Comparison of ENCODE assay signal across 14 cellular contexts in genomic region chr7:22783421-22783820, GRCh38. TPM values are rescaled to one million over a fixed set of nuclear protein-coding genes. Genes with fewer than 3 reads are reported as not detected.
DNase-seq lines count a peak whose midpoint lies in the region; ATAC-seq and TF ChIP-seq lines count a peak whose summit lies in the region.
"Had no signal": no experiment of that assay in that cellular context is flagged by ENCODE, and none has a peak within 500 bp of the region (broad histone marks: within the 10 kb centered on the region; RNA-seq: fewer than 3 reads in every experiment).

No MANE protein-coding gene starts in this region.

- H2AK5ac ChIP-seq in IMR-90 (ENCODE audit: low read depth, low read length): peak overlapping the region; percentile 99

- no peak for TF ChIP-seq RAD21 in IMR-90 (IDR thresholded peaks at IDR 0.05; ENCODE audit: low read length)

- dilution Hi-C loops in IMR-90 (cut with HindIII; ENCODE audit: low sequenced_read_pairs, unreplicated experiment): no loop called here

- peak overlapping the region; percentile 51 for H2AK9ac ChIP-seq in IMR-90 (replicated peaks; ENCODE audit: low read depth, low read length, poor library complexity)

- no TSS peak for BruUV-seq in IMR-90 (replicated peaks; lab: Mats Ljungman, UMichigan)

- H3K27ac Mint-ChIP-seq in naive thymus-derived CD8-positive, alpha-beta T cell: no peak overlapping the region

- H3K4me1 ChIP-seq in IMR-90 (ENCODE audit: control insufficient read depth, insufficient read depth, low read length): peaks cover 9% of the 10 kb centered on the region
- H3K4me1 ChIP-seq: BE2C, HAP-1 had no signal

- H3K9me3 ChIP-seq in IMR-90 (ENCODE audit: control insufficient read depth, insufficient read depth, low read length): no peaks in the 10 kb centered on the region
- H3K9me3 ChIP-seq: A549, BE2C, HAP-1 had no signal

- H3K9ac ChIP-seq in IMR-90 (ENCODE audit: low read depth, low read length): no peak overlapping the region

- no peaks in the 10 kb centered on the region for H3K27me3 ChIP-seq in IMR-90 (ENCODE audit: control insufficient read depth, insufficient read depth, low read length)
- H3K27me3 ChIP-seq: BE2C had no signal

- H3K4me2 ChIP-seq in IMR-90 (ENCODE audit: low read depth, low read length): no peak overlapping the region
- H3K4me2 ChIP-seq: A549 had no signal

- H3K79me1 ChIP-seq in IMR-90 (ENCODE audit: low read depth in 1 of 2, low read length in 2 of 2): peaks cover 0 to 9% of the 10 kb centered on the region in 2 experiments; a peak in 1 of 4 replicates

- H4K5ac ChIP-seq in IMR-90 (ENCODE audit: low read depth, low read length): peak overlapping the region; percentile 4; the same call in 1 of the 2 replicates

- peak overlapping the region; percentile 100 for H2BK20ac ChIP-seq in IMR-90 (ENCODE audit: low read depth, low read length)

- H3K4me3 ChIP-seq in IMR-90 (ENCODE audit: insufficient read depth, low read depth, low read length): no peak overlapping the region
- H3K4me3 ChIP-seq: A549, HAP-1 had no signal

- no peak overlapping the region for H3K27ac ChIP-seq in IMR-90 (ENCODE audit: insufficient read depth, low read length)
- H3K27ac ChIP-seq: A549, C4-2B had no signal

- H3K18ac ChIP-seq in IMR-90 (ENCODE audit: low read depth, low read length): peak overlapping the region; percentile 96; the same call in 1 of the 2 replicates

- CTCF ChIA-PET in IMR-90 (lab: Yijun Ruan, JAX): interaction anchor here (1.4 to 2.4 kb wide), 4 partner anchors 10 to 57 kb away, joined by 5 to 10 read pairs (median 7); partner anchors contain the start of gene IL6

- H2AFZ ChIP-seq in IMR-90 (replicated peaks; ENCODE audit: low read length, poor library complexity): no peak overlapping the region

- no peaks in the 10 kb centered on the region for H4K20me1 ChIP-seq in IMR-90 (ENCODE audit: insufficient read depth, low read length)

- in situ Hi-C loops in IMR-90 (cut with MboI; ENCODE audit: low sequenced_read_pairs): no loop called here

- H3K23ac ChIP-seq in IMR-90 (ENCODE audit: low read depth, low read length): no peak overlapping the region

- no peaks in the 10 kb centered on the region for H3K36me3 ChIP-seq in IMR-90 (ENCODE audit: control insufficient read depth, insufficient read depth, low read length)
- H3K36me3 ChIP-seq: BE2C, HAP-1 had no signal

- peak overlapping the region; percentile 100 for H2BK120ac ChIP-seq in IMR-90 (ENCODE audit: low read depth, low read length)

- no peak overlapping the region for H3K56ac ChIP-seq in IMR-90 (ENCODE audit: extremely low read depth, insufficient read depth, low read length)

- peaks cover 16% of the 10 kb centered on the region for H3K9me1 ChIP-seq in IMR-90 (ENCODE audit: insufficient read depth, low read length)

- intact Hi-C loops in IMR-90 (cut with micrococcal nuclease): no loop called here

- no peak for TF ChIP-seq CTCF in IMR-90 (conservative IDR thresholded peaks at IDR 0.05; ENCODE audit: low read depth, low read length)

- no peak for TF ChIP-seq POLR2A in IMR-90 (IDR thresholded peaks at IDR 0.05; ENCODE audit: low read depth, low read length)

- H3K4ac ChIP-seq in IMR-90 (ENCODE audit: low read depth, low read length): peak overlapping the region; percentile 99

- ATAC-seq in IMR-90 (ENCODE audit: low read depth): no peak
- ATAC-seq in naive thymus-derived CD8-positive, alpha-beta T cell: no peak

- H3K27me3 Mint-ChIP-seq in naive thymus-derived CD8-positive, alpha-beta T cell: peaks cover 0 to 13% (median 7%) of the 10 kb centered on the region in 5 donors
- H3K27me3 Mint-ChIP-seq: CD4-positive, alpha-beta memory T cell had no signal

- H3K14ac ChIP-seq in IMR-90 (replicated peaks; ENCODE audit: low read depth, low read length): peak overlapping the region; percentile 54; the same call in 1 of the 2 replicates

- H3K36me3 Mint-ChIP-seq in naive thymus-derived CD8-positive, alpha-beta T cell: no peaks in the 10 kb centered on the region
- H3K36me3 Mint-ChIP-seq: CD4-positive, alpha-beta memory T cell had no signal

- no peaks in the 10 kb centered on the region for H3K9me3 Mint-ChIP-seq in naive thymus-derived CD8-positive, alpha-beta T cell
- H3K9me3 Mint-ChIP-seq: CD4-positive, alpha-beta memory T cell had no signal

- peak overlapping the region; percentile 0 to 97; a peak in 3 of 4 replicates for H4K8ac ChIP-seq in IMR-90 (ENCODE audit: low read depth in 2 of 2, low read length in 2 of 2)

- H4K91ac ChIP-seq in IMR-90 (ENCODE audit: insufficient read depth, low read depth, low read length): peak overlapping the region; percentile 57

- H2BK5ac ChIP-seq in IMR-90 (ENCODE audit: low read depth, low read length, poor library complexity, severe bottlenecking): peak overlapping the region; percentile 37

- no peak overlapping the region for H3K4me3 Mint-ChIP-seq in naive thymus-derived CD8-positive, alpha-beta T cell
- H3K4me3 Mint-ChIP-seq: CD4-positive, alpha-beta memory T cell had no signal

- POLR2A ChIA-PET in IMR-90 (lab: Charles Lee; ENCODE audit: unreplicated experiment): no interaction called here
- POLR2A ChIA-PET in naive thymus-derived CD8-positive, alpha-beta T cell (lab: Charles Lee): no interaction called here

- peaks cover 0 to 3% (median 0%) of the 10 kb centered on the region in 4 donors for H3K4me1 Mint-ChIP-seq in naive thymus-derived CD8-positive, alpha-beta T cell
- H3K4me1 Mint-ChIP-seq: CD4-positive, alpha-beta memory T cell had no signal

- peak overlapping the region; percentile 100 for H2BK15ac ChIP-seq in IMR-90 (ENCODE audit: low read depth, low read length)

- WGBS in IMR-90 (ENCODE audit: extremely low coverage in 2 of 2, insufficient read length in 1 of 2), 2 experiments: 79% methylated on average over 2 of the region's 5 CpGs; no CpG with 5 or more reads in 1 of the 2 experiments

- DNase-seq in ELR (ENCODE audit: low read depth) (peak; percentile 60), IMR-90 (peak; percentile 17), kidney tubule cell (ENCODE audit: low spot score) (peak; percentile 3), NCI-H1930 (lab: John Stamatoyannopoulos, UW) (no peak)
- no peak for DNase-seq in naive thymus-derived CD8-positive, alpha-beta T cell
- DNase-seq in activated CD8-positive, alpha-beta memory T cell treated with anti-CD3 and anti-CD28 coated beads, Interleukin-2, amount 50 U/mL, for 48 hours: no peak
- DNase-seq: BE2C; CD4-positive, alpha-beta memory T cell; DMS153; KBM-7 had no signal

TF ChIP-seq in IMR-90, 13 proteins besides CTCF, POLR2A, EP300 and RAD21:
- TF ChIP-seq USF2 (IDR thresholded peaks at IDR 0.05; ENCODE audit: low read depth, low read length): no peak
- no peak for TF ChIP-seq ELK1 (IDR thresholded peaks at IDR 0.05; ENCODE audit: borderline replicate concordance, low read depth, low read length)
- TF ChIP-seq BHLHE40 (IDR thresholded peaks at IDR 0.05; ENCODE audit: low read depth, low read length): no peak
- TF ChIP-seq MAFK (IDR thresholded peaks at IDR 0.05; ENCODE audit: low read depth, low read length): no peak
- TF ChIP-seq SMC3 (IDR thresholded peaks at IDR 0.05; ENCODE audit: low read depth, low read length): no peak
- no peak for TF ChIP-seq MAZ (IDR thresholded peaks at IDR 0.05; ENCODE audit: borderline replicate concordance, low read depth, low read length)
- no peak for TF ChIP-seq FOS (IDR thresholded peaks at IDR 0.05; ENCODE audit: low read depth, low read length)
- no peak for TF ChIP-seq CHD1 (IDR thresholded peaks at IDR 0.05; ENCODE audit: low read depth, low read length)
- no peak for TF ChIP-seq RFX5 (IDR thresholded peaks at IDR 0.05; ENCODE audit: low read depth, low read length)
- no peak for TF ChIP-seq CEBPB (IDR thresholded peaks at IDR 0.05; ENCODE audit: low read depth, low read length)
TF ChIP-seq in IMR-90: peak in this region for 0.

RNA-seq across cellular contexts. Expression of gene TOMM7, which starts 39.2 kb away (rescaled TPM):
- 67.2 and 125 TPM in 2 replicates for total RNA-seq in IMR-90 (2012; rRNA removed)
- 318 and 727 TPM in 2 replicates for polyA plus RNA-seq in IMR-90 (2012; rRNA removed)
- 103 and 199 TPM in 2 replicates for polyA plus RNA-seq in IMR-90 (2012; cell fraction: cytosol; rRNA removed)
- polyA plus RNA-seq in IMR-90 (2012; cell fraction: nucleus; rRNA removed; ENCODE audit: low replicate concordance): 17.0 and 112 TPM in 2 replicates
- total RNA-seq in naive thymus-derived CD8-positive, alpha-beta T cell: 100 to 1,000 TPM; 675 to 780 TPM
- polyA plus RNA-seq in naive thymus-derived CD8-positive, alpha-beta T cell: 100 to 1,000 TPM; 309 to 462 (median 320) TPM

RNA-seq across cellular contexts. Expression of gene IL6, which starts 56.4 kb away (rescaled TPM):
- 15.2 and 18.3 TPM in 2 replicates for total RNA-seq in IMR-90 (2012; rRNA removed)
- polyA plus RNA-seq in IMR-90 (2012; rRNA removed): 45.2 and 50.8 TPM in 2 replicates
- polyA plus RNA-seq in IMR-90 (2012; cell fraction: cytosol; rRNA removed): 52.3 and 73.8 TPM in 2 replicates
- polyA plus RNA-seq in IMR-90 (2012; cell fraction: nucleus; rRNA removed; ENCODE audit: low replicate concordance): 136 and 310 TPM in 2 replicates
- not detected for total RNA-seq in naive thymus-derived CD8-positive, alpha-beta T cell
- polyA plus RNA-seq in naive thymus-derived CD8-positive, alpha-beta T cell: not detected
- total RNA-seq: CD4-positive, alpha-beta memory T cell; G401 had no signal
- polyA plus RNA-seq: CD4-positive, alpha-beta memory T cell had no signal

Comparison
In these comparisons a context has a peak if more than half of its experiments do, and no peak if none do; other contexts are left out.
1. DNase-seq: peak in ELR (single experiment), IMR-90 (single experiment) and kidney tubule cell (single experiment); none in naive thymus-derived CD8-positive, alpha-beta T cell (0 of 10), NCI-H1930 (0 of 2) and activated CD8-positive, alpha-beta memory T cell treated with anti-CD3 and anti-CD28 coated beads, Interleukin-2, amount 50 U/mL, for 48 hours (single experiment).
2. RNA of gene IL6, which starts 56.4 kb away (total RNA-seq): 15.2 to 18.3 TPM in IMR-90; not detected in naive thymus-derived CD8-positive, alpha-beta T cell; every median in the first group is over 10 times any median in the second.